In genomic region chr20:47566269-47566668, GRCh38 we compare ENCODE assay signal across 17 cellular contexts.
"Had no signal": no experiment of that assay in that cellular context is flagged by ENCODE, and none has a peak within 500 bp of the region (broad histone marks: within the 10 kb centered on the region; RNA-seq: fewer than 3 reads in every experiment).

No MANE protein-coding gene starts in this region.

- H3K4me3 ChIP-seq: body of pancreas, esophagus squamous epithelium, right atrium auricular region, stomach, testis had no signal

- H3K4me3 Mint-ChIP-seq: activated CD8-positive, alpha-beta T cell treated with anti-CD3 and anti-CD28 coated beads for 36 hours; activated naive CD4-positive, alpha-beta T cell treated with anti-CD3 and anti-CD28 coated beads, Interleukin-2, amount 10 ng/mL, durations not matched to agents 7 days and 5 days; natural killer cell treated with Interleukin-12 subunit alpha and Interleukin-12 subunit beta and Interleukin-15 and Interleukin-18, amount 100 ng/mL, for 72 hours had no signal

- H3K9me3 ChIP-seq: body of pancreas, testis had no signal

- H3K27ac Mint-ChIP-seq: activated naive CD4-positive, alpha-beta T cell treated with anti-CD3 and anti-CD28 coated beads, Interleukin-2, amount 10 ng/mL, durations not matched to agents 7 days and 5 days; natural killer cell treated with Interleukin-12 subunit alpha and Interleukin-12 subunit beta and Interleukin-15 and Interleukin-18, amount 100 ng/mL, for 72 hours had no signal

- H3K27me3 ChIP-seq: body of pancreas, esophagus squamous epithelium, right atrium auricular region, stomach, testis had no signal

- H3K27me3 Mint-ChIP-seq: activated CD8-positive, alpha-beta T cell treated with anti-CD3 and anti-CD28 coated beads for 36 hours; activated naive CD4-positive, alpha-beta T cell treated with anti-CD3 and anti-CD28 coated beads, Interleukin-2, amount 10 ng/mL, durations not matched to agents 7 days and 5 days; natural killer cell treated with Interleukin-12 subunit alpha and Interleukin-12 subunit beta and Interleukin-15 and Interleukin-18, amount 100 ng/mL, for 72 hours had no signal

- H3K9me3 Mint-ChIP-seq: activated naive CD4-positive, alpha-beta T cell treated with anti-CD3 and anti-CD28 coated beads, Interleukin-2, amount 10 ng/mL, durations not matched to agents 7 days and 5 days; natural killer cell treated with Interleukin-12 subunit alpha and Interleukin-12 subunit beta and Interleukin-15 and Interleukin-18, amount 100 ng/mL, for 72 hours had no signal

- DNase-seq: activated CD8-positive, alpha-beta T cell treated with anti-CD3 and anti-CD28 coated beads for 36 hours; activated naive CD4-positive, alpha-beta T cell treated with anti-CD3 and anti-CD28 coated beads, Interleukin-2, amount 10 ng/mL, durations not matched to agents 7 days and 5 days; amniotic stem cell; body of pancreas; cortex of kidney; effector CD4-positive, alpha-beta T cell; esophagus squamous epithelium; hippocampal formation; mesenchymal stem cell; posterior cingulate gyrus; small intestine; stimulated activated CD4-positive, alpha-beta T cell treated with anti-CD3 and anti-CD28 coated beads, Interleukin-4, amount 100 ng/mL, for 24 hours; stomach; T1000; testis had no signal

- ATAC-seq: activated CD8-positive, alpha-beta T cell treated with anti-CD3 and anti-CD28 coated beads for 36 hours; body of pancreas; natural killer cell treated with Interleukin-12 subunit alpha and Interleukin-12 subunit beta and Interleukin-15 and Interleukin-18, amount 100 ng/mL, for 72 hours had no signal

- H3K27ac ChIP-seq: body of pancreas, testis had no signal
